In genomic region chr7:152247851-152248250, GRCh38 we compare ENCODE assay signal across 7 cellular contexts.
A peak's percentile ranks its signal among the peaks of the same experiment; 100 is the strongest.
DNase-seq lines count a peak whose midpoint lies in the region; ATAC-seq, FAIRE-seq and TF ChIP-seq lines count a peak whose summit lies in the region.
"Not testable (repeated sequence)": the region's sequence is repeated elsewhere in the genome, so short reads cannot be mapped to it uniquely, and the experiment has no call there.

No MANE protein-coding gene starts in this region.

- H3K36me3 ChIP-seq in astrocyte (ENCODE audit: insufficient read depth, low read length); bronchial epithelial cell (ENCODE audit: control insufficient read depth, insufficient read depth, low read length); keratinocyte (ENCODE audit: control insufficient read depth in 2 of 2, extremely low read depth in 1 of 2, insufficient read depth in 2 of 2, low read length in 2 of 2); aorta (ENCODE audit: control insufficient read depth in 1 of 2, insufficient read depth in 2 of 2, low read length in 1 of 2): not testable (repeated sequence)

- not testable (repeated sequence) for H3K4me1 Mint-ChIP-seq in astrocyte (ENCODE audit: low read depth, unreplicated experiment)
- peaks cover 6 to 11% of the 10 kb centered on the region in 2 donors for H3K4me1 Mint-ChIP-seq in natural killer cell

- FAIRE-seq in GM12891 (lab: Jason Lieb, UNC) = peak; percentile 55
- peak; percentile 93 for FAIRE-seq in HTR-8/SVneo (lab: Jason Lieb, UNC)
- peak; percentile 97 for FAIRE-seq in astrocyte (lab: Jason Lieb, UNC)
- FAIRE-seq in bronchial epithelial cell (lab: Jason Lieb, UNC) = peak; percentile 100
- FAIRE-seq in keratinocyte (lab: Jason Lieb, UNC) = peak; percentile 84

- H3K9me3 Mint-ChIP-seq in astrocyte (ENCODE audit: unreplicated experiment); natural killer cell: not testable (repeated sequence)

- H3K36me3 Mint-ChIP-seq in astrocyte (ENCODE audit: low read depth, unreplicated experiment); natural killer cell: not testable (repeated sequence)

- H3K9ac ChIP-seq in astrocyte (ENCODE audit: low read length); keratinocyte (ENCODE audit: control insufficient read depth, extremely low read depth, insufficient read depth, low read length): not testable (repeated sequence)

- not testable (repeated sequence) for H3K9me3 ChIP-seq in astrocyte (ENCODE audit: insufficient read depth, low read depth, low read length); keratinocyte (ENCODE audit: control insufficient read depth, low read depth, low read length); aorta (ENCODE audit: control insufficient read depth, low read length)

- not testable (repeated sequence) for H3K9me1 ChIP-seq in keratinocyte (ENCODE audit: control insufficient read depth, extremely low read depth, insufficient read depth, low read length)

- not testable (repeated sequence) for ATAC-seq in natural killer cell
- peak; percentile 76 for ATAC-seq in aorta (ENCODE audit: low FRiP score)

- H3K27ac ChIP-seq in astrocyte (ENCODE audit: low read depth, low read length); keratinocyte (ENCODE audit: control insufficient read depth, insufficient read depth, low read length); aorta (ENCODE audit: low read depth in 1 of 2, low read length in 2 of 2): not testable (repeated sequence)

- H3K4me3 ChIP-seq in astrocyte (ENCODE audit: insufficient read depth, low read depth, low read length); bronchial epithelial cell (ENCODE audit: low read depth, low read length); keratinocyte (ENCODE audit: control insufficient read depth in 2 of 3, extremely low read depth in 1 of 3, insufficient read depth in 2 of 3, low read depth in 1 of 3, low read length in 3 of 3); aorta (ENCODE audit: low read length in 2 of 2): not testable (repeated sequence)

- H3K27me3 ChIP-seq in astrocyte (ENCODE audit: insufficient read depth, low read length); bronchial epithelial cell (ENCODE audit: control insufficient read depth, insufficient read depth, low read length); keratinocyte (ENCODE audit: control insufficient read depth, extremely low read depth, insufficient read depth, low read length); aorta (ENCODE audit: control insufficient read depth in 1 of 2, insufficient read depth in 2 of 2, low read length in 1 of 2): not testable (repeated sequence)

- H3K4me1 ChIP-seq in astrocyte (ENCODE audit: insufficient read depth, low read length); keratinocyte (ENCODE audit: control insufficient read depth, extremely low read depth, insufficient read depth, low read length); aorta (ENCODE audit: control insufficient read depth in 1 of 2, insufficient read depth in 2 of 2, low read length in 2 of 2): not testable (repeated sequence)

- H2AFZ ChIP-seq in astrocyte (ENCODE audit: low read depth, low read length); keratinocyte (ENCODE audit: control insufficient read depth, low read length): not testable (repeated sequence)

- H3K79me2 ChIP-seq in astrocyte (ENCODE audit: insufficient read depth, low read length); keratinocyte (ENCODE audit: control insufficient read depth, insufficient read depth, low read length): not testable (repeated sequence)

- not testable (repeated sequence) for H3K4me2 ChIP-seq in astrocyte (ENCODE audit: low read length); keratinocyte (ENCODE audit: control insufficient read depth, extremely low read depth, insufficient read depth, low read depth, low read length)

- H3K4me3 Mint-ChIP-seq in astrocyte (ENCODE audit: unreplicated experiment); natural killer cell: not testable (repeated sequence)

- intact Hi-C loops in natural killer cell (cut with micrococcal nuclease); aorta (cut with DNase I): not testable (repeated sequence)

- H3K27ac Mint-ChIP-seq in astrocyte (ENCODE audit: unreplicated experiment) = not testable (repeated sequence)
- peak overlapping the region; percentile 30 to 46 for H3K27ac Mint-ChIP-seq in natural killer cell

- H3K27me3 Mint-ChIP-seq in astrocyte (ENCODE audit: low read depth, unreplicated experiment); natural killer cell (ENCODE audit: low read depth in 2 of 2): not testable (repeated sequence)

- H4K20me1 ChIP-seq in astrocyte (ENCODE audit: insufficient read depth, low read length); keratinocyte (ENCODE audit: control insufficient read depth, extremely low read depth, insufficient read depth, low read length): not testable (repeated sequence)

- WGBS in aorta, 2 donors = 75 to 79% methylated on average over 2 of the region's 2 CpGs

- not testable (repeated sequence) for TF ChIP-seq CTCF in astrocyte (IDR thresholded peaks at IDR 0.05; ENCODE audit: insufficient read depth, low read depth, low read length); bronchial epithelial cell (IDR thresholded peaks at IDR 0.05; ENCODE audit: insufficient read depth, low read length, severe bottlenecking); keratinocyte (optimal IDR thresholded peaks at IDR 0.05 in 1 of 3, IDR thresholded peaks at IDR 0.05 in 1 of 3, conservative IDR thresholded peaks at IDR 0.05 in 1 of 3; ENCODE audit: extremely low read depth in 1 of 3, insufficient read depth in 2 of 3, low read length in 3 of 3); natural killer cell (IDR thresholded peaks at IDR 0.05)

- dilution Hi-C loops in keratinocyte (cut with MboI; ENCODE audit: extremely low pct_ligation_motif_present, low sequenced_read_pairs) = not testable (repeated sequence)

- not testable (repeated sequence) for DNase-seq in GM12891 (ENCODE audit: insufficient read length, low spot score); HTR-8/SVneo (ENCODE audit: insufficient read length, low spot score); astrocyte (ENCODE audit: low read depth); bronchial epithelial cell (ENCODE audit: low read depth); keratinocyte (ENCODE audit: low read depth, low spot score); natural killer cell; aorta

- TF ChIP-seq POLR2A in GM12891 (IDR thresholded peaks at IDR 0.05; ENCODE audit: low read depth, low read length) = not testable (repeated sequence)
